In genomic region chr1:1273535-1274298, GRCh38 we compare ENCODE assay signal across 9 cellular contexts. TPM values are rescaled to one million over a fixed set of nuclear protein-coding genes. Genes with fewer than 3 reads are reported as not detected.
DNase-seq lines count a peak whose midpoint lies in the region; ATAC-seq, FAIRE-seq and TF ChIP-seq lines count a peak whose summit lies in the region.
"Had no signal": no experiment of that assay in that cellular context is flagged by ENCODE, and none has a peak within 500 bp of the region (broad histone marks: within the 10 kb centered on the region; RNA-seq: fewer than 3 reads in every experiment).

TSS of gene UBE2J2 (minus strand) at chr1:1273854. CDS start at chr1:1267992, 5,862 bp downstream.

- H3K9me3 Mint-ChIP-seq in central memory CD8-positive, alpha-beta T cell = no peaks in the 10 kb centered on the region

- H3K27ac ChIP-seq in 22Rv1 (peak within 1 kb of the TSS; percentile 78), keratinocyte (ENCODE audit: control insufficient read depth, insufficient read depth, low read length) (peak within 1 kb of the TSS; percentile 76)

- peaks cover 29% of the 10 kb centered on the region for H3K4me1 Mint-ChIP-seq in central memory CD8-positive, alpha-beta T cell

- peak within 1 kb of the TSS; percentile 83 for H3K4me3 Mint-ChIP-seq in central memory CD8-positive, alpha-beta T cell

- DNase-seq in NCI-H345 treated with DMSO at 0.1 percent for 48 hours (lab: John Stamatoyannopoulos, UW; ENCODE audit: unreplicated experiment) (peak; percentile 77), keratinocyte (ENCODE audit: low read depth, low spot score) (no peak)
- DNase-seq in central memory CD8-positive, alpha-beta T cell (ENCODE audit: low spot score in 2 of 2) = peak; percentile 74 to 81
- peak; percentile 89 to 94 (median 91) for DNase-seq in stimulated activated CD4-positive, alpha-beta T cell treated with anti-CD3 and anti-CD28 coated beads, Interleukin-12 subunit alpha, Interleukin-12 subunit beta, amount 100 ng/mL, for 48 hours (ENCODE audit: low read depth in 2 of 3, low spot score in 1 of 3)

- H3K79me2 ChIP-seq in keratinocyte (ENCODE audit: control insufficient read depth, insufficient read depth, low read length) = peaks cover 44% of the 10 kb centered on the region

- TF ChIP-seq CTCF in 22Rv1 (IDR thresholded peaks at IDR 0.05) = no peak
- TF ChIP-seq CTCF in keratinocyte (optimal IDR thresholded peaks at IDR 0.05 in 1 of 3, IDR thresholded peaks at IDR 0.05 in 1 of 3, conservative IDR thresholded peaks at IDR 0.05 in 1 of 3; ENCODE audit: extremely low read depth in 1 of 3, insufficient read depth in 2 of 3, low read length in 3 of 3) = no peak

- no peaks in the 10 kb centered on the region for H3K9me3 ChIP-seq in keratinocyte (ENCODE audit: control insufficient read depth, low read depth, low read length)

- peak within 1 kb of the TSS; percentile 100 for H3K4me2 ChIP-seq in keratinocyte (ENCODE audit: control insufficient read depth, extremely low read depth, insufficient read depth, low read depth, low read length)

- H3K27me3 ChIP-seq in keratinocyte (ENCODE audit: control insufficient read depth, extremely low read depth, insufficient read depth, low read length) = no peaks in the 10 kb centered on the region

- peaks cover 7% of the 10 kb centered on the region for H3K9me1 ChIP-seq in keratinocyte (ENCODE audit: control insufficient read depth, extremely low read depth, insufficient read depth, low read length)

- peak within 1 kb of the TSS; percentile 91 for H3K9ac ChIP-seq in keratinocyte (ENCODE audit: control insufficient read depth, extremely low read depth, insufficient read depth, low read length)

- ATAC-seq in GM18520 (IDR thresholded peaks at IDR 0.05; ENCODE audit: unreplicated experiment) (peak; percentile 76), HG03103 (IDR thresholded peaks at IDR 0.05; ENCODE audit: low read depth, unreplicated experiment) (peak; percentile 83)
- ATAC-seq in activated CD4-positive, CD25-positive, alpha-beta regulatory T cell treated with anti-CD3 and anti-CD28 coated beads, Interleukin-2, amount 50 U/mL, for 24 hours = peak; percentile 97
- ATAC-seq in central memory CD8-positive, alpha-beta T cell (replicated peaks; ENCODE audit: extremely low read depth, poor library complexity, severe bottlenecking) = peak; percentile 98

- peaks cover 7 to 12% of the 10 kb centered on the region in 2 experiments for H3K36me3 ChIP-seq in keratinocyte (ENCODE audit: control insufficient read depth in 2 of 2, extremely low read depth in 1 of 2, insufficient read depth in 2 of 2, low read length in 2 of 2)

- peaks cover 19% of the 10 kb centered on the region for H4K20me1 ChIP-seq in keratinocyte (ENCODE audit: control insufficient read depth, extremely low read depth, insufficient read depth, low read length)

- no peaks in the 10 kb centered on the region for H3K27me3 Mint-ChIP-seq in central memory CD8-positive, alpha-beta T cell

- H3K4me1 ChIP-seq in keratinocyte (ENCODE audit: control insufficient read depth, extremely low read depth, insufficient read depth, low read length) = peaks cover 31% of the 10 kb centered on the region

- no peak for FAIRE-seq in keratinocyte (lab: Jason Lieb, UNC)
- FAIRE-seq: G401.6 had no signal

- H2AFZ ChIP-seq in keratinocyte (ENCODE audit: control insufficient read depth, low read length) = peak within 1 kb of the TSS; percentile 76

- H3K27ac Mint-ChIP-seq in central memory CD8-positive, alpha-beta T cell (ENCODE audit: low read depth) = peak within 1 kb of the TSS; percentile 85

- dilution Hi-C loops in keratinocyte (cut with MboI; ENCODE audit: extremely low pct_ligation_motif_present, low sequenced_read_pairs) = no loop called here

- peak within 1 kb of the TSS; percentile 64 to 98 (median 92) for H3K4me3 ChIP-seq in keratinocyte (ENCODE audit: control insufficient read depth in 2 of 3, extremely low read depth in 1 of 3, insufficient read depth in 2 of 3, low read depth in 1 of 3, low read length in 3 of 3)

- peaks cover 12% of the 10 kb centered on the region for H3K36me3 Mint-ChIP-seq in central memory CD8-positive, alpha-beta T cell (ENCODE audit: insufficient read depth)

RNA-seq across cellular contexts. Expression of gene UBE2J2, which starts in this region (rescaled TPM):
- 18.2 to 37.3 TPM (median 27.0 TPM) in 3 replicates for polyA plus RNA-seq in keratinocyte
- 56.0 TPM for polyA plus RNA-seq in keratinocyte (2011; ENCODE audit: low read depth)
- polyA plus RNA-seq in keratinocyte (2011; cell fraction: cytosol; rRNA removed) = 30.3 and 35.2 TPM in 2 replicates
- 31.1 and 36.6 TPM in 2 replicates for polyA plus RNA-seq in keratinocyte (2011; cell fraction: nucleus; rRNA removed)
- polyA plus RNA-seq in keratinocyte (2012; ENCODE audit: low replicate concordance) = 35.9 and 38.4 TPM in 2 replicates
- polyA minus RNA-seq in keratinocyte = 4.7 to 17.3 TPM (median 10.2 TPM) in 3 replicates
- polyA minus RNA-seq in keratinocyte (2011; cell fraction: cytosol; rRNA and poly(A)+ RNA removed) = 30.3 TPM
- 13.8 and 16.6 TPM in 2 replicates for polyA minus RNA-seq in keratinocyte (2011; cell fraction: nucleus; rRNA and poly(A)+ RNA removed)
